25 cellular contexts compared by ENCODE assay signal in genomic region chr2:27822049-27822448, GRCh38. TPM values are rescaled to one million over a fixed set of nuclear protein-coding genes. Genes with fewer than 3 reads are reported as not detected.
DNase-seq lines count a peak whose midpoint lies in the region; ATAC-seq and TF ChIP-seq lines count a peak whose summit lies in the region.
"Had no signal": no experiment of that assay in that cellular context is flagged by ENCODE, and none has a peak within 500 bp of the region (broad histone marks: within the 10 kb centered on the region; RNA-seq: fewer than 3 reads in every experiment).

No MANE protein-coding gene starts in this region.

- H3K4me1 ChIP-seq in IMR-90 (ENCODE audit: control insufficient read depth, insufficient read depth, low read length) (no peaks in the 10 kb centered on the region), left lung (peaks cover 0 to 7% of the 10 kb centered on the region in 2 donors), gastrocnemius medialis (peaks cover 12 to 30% of the 10 kb centered on the region in 2 donors)
- H3K4me1 ChIP-seq: SJSA1 had no signal

- no peak overlapping the region for H4K91ac ChIP-seq in IMR-90 (ENCODE audit: insufficient read depth, low read depth, low read length)

- H3K56ac ChIP-seq in IMR-90 (ENCODE audit: extremely low read depth, insufficient read depth, low read length): no peak overlapping the region

- H3K27ac ChIP-seq in IMR-90 (ENCODE audit: insufficient read depth, low read length): no peak overlapping the region
- peak overlapping the region in 1 of 2 donors; percentile 42 for H3K27ac ChIP-seq in left lung
- H3K27ac ChIP-seq in gastrocnemius medialis: peak overlapping the region; percentile 75 to 82 (median 78)
- H3K27ac ChIP-seq: 22Rv1, SJSA1 had no signal

- TF ChIP-seq RAD21 in IMR-90 (IDR thresholded peaks at IDR 0.05; ENCODE audit: low read length): no peak

- in situ Hi-C loops in IMR-90 (cut with MboI; ENCODE audit: low sequenced_read_pairs): no loop called here
- in situ Hi-C loops in gastrocnemius medialis (cut with MboI; ENCODE audit: low sequenced_read_pairs in 4 of 4): no loop called here

- no peak for TF ChIP-seq CTCF in IMR-90 (conservative IDR thresholded peaks at IDR 0.05; ENCODE audit: low read depth, low read length)
- TF ChIP-seq CTCF in left lung (IDR thresholded peaks at IDR 0.05): no peak
- TF ChIP-seq CTCF in gastrocnemius medialis (IDR thresholded peaks at IDR 0.05 in 4 of 5, conservative IDR thresholded peaks at IDR 0.05 in 1 of 5): no peak

- H3K79me1 ChIP-seq in IMR-90 (ENCODE audit: low read depth in 1 of 2, low read length in 2 of 2): no peaks in the 10 kb centered on the region

- H2BK120ac ChIP-seq in IMR-90 (ENCODE audit: low read depth, low read length): no peak overlapping the region

- 100% methylated on average over 1 of the region's 1 CpG; no CpG with 5 or more reads in 1 of the 2 experiments for WGBS in IMR-90 (ENCODE audit: extremely low coverage in 2 of 2, insufficient read length in 1 of 2), 2 experiments

- no peak overlapping the region for H2BK5ac ChIP-seq in IMR-90 (ENCODE audit: low read depth, low read length, poor library complexity, severe bottlenecking)

- H3K9me3 ChIP-seq in IMR-90 (ENCODE audit: control insufficient read depth, insufficient read depth, low read length) (no peaks in the 10 kb centered on the region), left lung (peaks cover 0 to 11% of the 10 kb centered on the region in 2 donors), gastrocnemius medialis (no peaks in the 10 kb centered on the region)
- H3K9me3 ChIP-seq: SJSA1 had no signal

- 0 out of 2 replicates have a peak overlapping the region, but pooled peaks have one; percentile 53 for H3K14ac ChIP-seq in IMR-90 (replicated peaks; ENCODE audit: low read depth, low read length)

- H4K20me1 ChIP-seq in IMR-90 (ENCODE audit: insufficient read depth, low read length): no peaks in the 10 kb centered on the region

- H2AK9ac ChIP-seq in IMR-90 (replicated peaks; ENCODE audit: low read depth, low read length, poor library complexity): no peak overlapping the region

- no peak for DNase-seq in Right ventricle myocardium superior
- DNase-seq in cardiac septum (ENCODE audit: low spot score): no peak
- DNase-seq in IMR-90: no peak
- no peak for DNase-seq in left lung
- DNase-seq in gastrocnemius medialis: peak; percentile 47 to 73
- DNase-seq in stimulated activated CD4-positive, alpha-beta T cell treated with anti-CD3 and anti-CD28 coated beads, Interleukin-4, amount 100 ng/mL, for 1 hour: no peak
- DNase-seq in stimulated activated CD4-positive, alpha-beta T cell treated with anti-CD3 and anti-CD28 coated beads, Interleukin-4, amount 100 ng/mL, for 4 hours: no peak
- DNase-seq: ACHN; DMS153; DND-41; HCEC 1CT; KBM-7; MV-4-11; NCI-H1105; NCI-H1436 treated with DMSO at 0.1 percent for 48 hours; NCI-H187 treated with DMSO at 0.1 percent for 48 hours; NCI-H2107; NCI-H446; NCI-H526; NCI-H82; NK-92 treated with Interleukin-12 subunit alpha and Interleukin-12 subunit beta, amount 100 ng/mL, for 24 hours; PC-3 had no signal

- H3K36me3 ChIP-seq in IMR-90 (ENCODE audit: control insufficient read depth, insufficient read depth, low read length) (no peaks in the 10 kb centered on the region), left lung (no peaks in the 10 kb centered on the region), gastrocnemius medialis (no peaks in the 10 kb centered on the region)
- H3K36me3 ChIP-seq: SJSA1 had no signal

- intact Hi-C loops in Right ventricle myocardium superior (cut with DNase I): no loop called here
- intact Hi-C loops in cardiac septum (cut with DNase I): no loop called here
- intact Hi-C loops in IMR-90 (cut with micrococcal nuclease): no loop called here
- intact Hi-C loops in left lung (cut with DNase I): no loop called here
- intact Hi-C loops in gastrocnemius medialis (cut with DNase I; ENCODE audit: low total_unique reads): loop anchor here (2.0 kb wide), 1 partner anchor 119 kb away; no protein-coding TSS in a partner anchor

- dilution Hi-C loops in IMR-90 (cut with HindIII; ENCODE audit: low sequenced_read_pairs, unreplicated experiment): no loop called here

- no peaks in the 10 kb centered on the region for H3K27me3 ChIP-seq in IMR-90 (ENCODE audit: control insufficient read depth, insufficient read depth, low read length)
- no peaks in the 10 kb centered on the region for H3K27me3 ChIP-seq in left lung
- no peaks in the 10 kb centered on the region for H3K27me3 ChIP-seq in gastrocnemius medialis
- H3K27me3 ChIP-seq: SJSA1 had no signal

- H3K4me2 ChIP-seq in IMR-90 (ENCODE audit: low read depth, low read length): no peak overlapping the region

- H3K9me1 ChIP-seq in IMR-90 (ENCODE audit: insufficient read depth, low read length): no peaks in the 10 kb centered on the region

- no TSS peak for BruUV-seq in IMR-90 (replicated peaks; lab: Mats Ljungman, UMichigan)

- no peak overlapping the region for H4K8ac ChIP-seq in IMR-90 (ENCODE audit: low read depth in 2 of 2, low read length in 2 of 2)

- TF ChIP-seq POLR2A in IMR-90 (IDR thresholded peaks at IDR 0.05; ENCODE audit: low read depth, low read length): no peak
- no peak for TF ChIP-seq POLR2A in gastrocnemius medialis (IDR thresholded peaks at IDR 0.05)

- H3K4me3 ChIP-seq in IMR-90 (ENCODE audit: insufficient read depth, low read depth, low read length): no peak overlapping the region
- no peak overlapping the region for H3K4me3 ChIP-seq in left lung
- no peak overlapping the region for H3K4me3 ChIP-seq in gastrocnemius medialis
- H3K4me3 ChIP-seq: SJSA1 had no signal

- peak; percentile 35 for ATAC-seq in Right ventricle myocardium superior (ENCODE audit: poor library complexity)
- no peak for ATAC-seq in IMR-90 (ENCODE audit: low read depth)
- peak; percentile 91 for ATAC-seq in left lung
- peak; percentile 91 to 92 for ATAC-seq in gastrocnemius medialis
- ATAC-seq in HG03460 (IDR thresholded peaks at IDR 0.05; ENCODE audit: unreplicated experiment): no peak
- ATAC-seq: PC-3 had no signal

- H2AK5ac ChIP-seq in IMR-90 (ENCODE audit: low read depth, low read length): no peak overlapping the region; the same call in 1 of the 2 replicates

- POLR2A ChIA-PET in IMR-90 (lab: Charles Lee; ENCODE audit: unreplicated experiment): no interaction called here

- no peak overlapping the region for H2AFZ ChIP-seq in IMR-90 (replicated peaks; ENCODE audit: low read length, poor library complexity)

- CTCF ChIA-PET in IMR-90 (lab: Yijun Ruan, JAX): no interaction called here

- no peak overlapping the region for H4K5ac ChIP-seq in IMR-90 (ENCODE audit: low read depth, low read length)

- H3K9ac ChIP-seq in IMR-90 (ENCODE audit: low read depth, low read length): no peak overlapping the region

- H2BK20ac ChIP-seq in IMR-90 (ENCODE audit: low read depth, low read length): no peak overlapping the region

- H3K23ac ChIP-seq in IMR-90 (ENCODE audit: low read depth, low read length): no peak overlapping the region

- no peak overlapping the region for H3K18ac ChIP-seq in IMR-90 (ENCODE audit: low read depth, low read length)

- H3K4ac ChIP-seq in IMR-90 (ENCODE audit: low read depth, low read length): no peak overlapping the region

- no peak overlapping the region for H2BK15ac ChIP-seq in IMR-90 (ENCODE audit: low read depth, low read length)

TF ChIP-seq in IMR-90, 13 proteins besides CTCF, POLR2A, EP300 and RAD21:
- TF ChIP-seq NFE2L2 (IDR thresholded peaks at IDR 0.05; ENCODE audit: low read depth, low read length) (no peak), RCOR1 (IDR thresholded peaks at IDR 0.05; ENCODE audit: insufficient replicate concordance, low read length) (no peak), MAFK (IDR thresholded peaks at IDR 0.05; ENCODE audit: low read depth, low read length) (no peak), FOS (IDR thresholded peaks at IDR 0.05; ENCODE audit: low read depth, low read length) (no peak), MXI1 (IDR thresholded peaks at IDR 0.05; ENCODE audit: borderline replicate concordance, low read depth, low read length) (no peak), CEBPB (IDR thresholded peaks at IDR 0.05; ENCODE audit: low read depth, low read length) (no peak), SMC3 (IDR thresholded peaks at IDR 0.05; ENCODE audit: low read depth, low read length) (no peak), CHD1 (IDR thresholded peaks at IDR 0.05; ENCODE audit: low read depth, low read length) (no peak), MAZ (IDR thresholded peaks at IDR 0.05; ENCODE audit: borderline replicate concordance, low read depth, low read length) (no peak), BHLHE40 (IDR thresholded peaks at IDR 0.05; ENCODE audit: low read depth, low read length) (no peak), RFX5 (IDR thresholded peaks at IDR 0.05; ENCODE audit: low read depth, low read length) (no peak)
- TF ChIP-seq, protein P1, sequence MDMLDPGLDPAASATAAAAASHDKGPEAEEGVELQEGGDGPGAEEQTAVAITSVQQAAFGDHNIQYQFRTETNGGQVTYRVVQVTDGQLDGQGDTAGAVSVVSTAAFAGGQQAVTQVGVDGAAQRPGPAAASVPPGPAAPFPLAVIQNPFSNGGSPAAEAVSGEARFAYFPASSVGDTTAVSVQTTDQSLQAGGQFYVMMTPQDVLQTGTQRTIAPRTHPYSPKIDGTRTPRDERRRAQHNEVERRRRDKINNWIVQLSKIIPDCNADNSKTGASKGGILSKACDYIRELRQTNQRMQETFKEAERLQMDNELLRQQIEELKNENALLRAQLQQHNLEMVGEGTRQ (IDR thresholded peaks at IDR 0.05; ENCODE audit: low read depth, low read length): no peak
- TF ChIP-seq, protein P2, sequence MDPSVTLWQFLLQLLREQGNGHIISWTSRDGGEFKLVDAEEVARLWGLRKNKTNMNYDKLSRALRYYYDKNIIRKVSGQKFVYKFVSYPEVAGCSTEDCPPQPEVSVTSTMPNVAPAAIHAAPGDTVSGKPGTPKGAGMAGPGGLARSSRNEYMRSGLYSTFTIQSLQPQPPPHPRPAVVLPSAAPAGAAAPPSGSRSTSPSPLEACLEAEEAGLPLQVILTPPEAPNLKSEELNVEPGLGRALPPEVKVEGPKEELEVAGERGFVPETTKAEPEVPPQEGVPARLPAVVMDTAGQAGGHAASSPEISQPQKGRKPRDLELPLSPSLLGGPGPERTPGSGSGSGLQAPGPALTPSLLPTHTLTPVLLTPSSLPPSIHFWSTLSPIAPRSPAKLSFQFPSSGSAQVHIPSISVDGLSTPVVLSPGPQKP (IDR thresholded peaks at IDR 0.05; ENCODE audit: borderline replicate concordance, low read depth, low read length): no peak

RNA-seq across cellular contexts. Expression of gene MRPL33, which starts 50.5 kb away (rescaled TPM):
- total RNA-seq in Right ventricle myocardium superior (356 TPM), cardiac septum (258 TPM), IMR-90 (2012; rRNA removed) (13.3 and 48.6 TPM in 2 replicates), left lung (100 to 1,000 TPM in 1 of 2 donors, 10 to 100 TPM in 1; 75.2 to 110 TPM), gastrocnemius medialis (100 to 1,000 TPM; 231 to 500 (median 388) TPM)
- polyA plus RNA-seq in IMR-90 (2012; rRNA removed): 88.0 and 101 TPM in 2 replicates
- polyA plus RNA-seq in IMR-90 (2012; cell fraction: cytosol; rRNA removed): 10.5 and 17.0 TPM in 2 replicates
- 2.6 and 31.4 TPM in 2 replicates for polyA plus RNA-seq in IMR-90 (2012; cell fraction: nucleus; rRNA removed; ENCODE audit: low replicate concordance)

Comparison
In these comparisons a context has a peak if more than half of its experiments do, and no peak if none do; other contexts are left out.
1. ATAC-seq: peak in Right ventricle myocardium superior (single experiment), left lung (single experiment) and gastrocnemius medialis (2 of 2); none in IMR-90 (single experiment) and HG03460 (single experiment).
2. DNase-seq: peak in gastrocnemius medialis (2 of 2); none in Right ventricle myocardium superior (single experiment), cardiac septum (single experiment), IMR-90 (single experiment), left lung (0 of 2), stimulated activated CD4-positive, alpha-beta T cell treated with anti-CD3 and anti-CD28 coated beads, Interleukin-4, amount 100 ng/mL, for 1 hour (single experiment) and stimulated activated CD4-positive, alpha-beta T cell treated with anti-CD3 and anti-CD28 coated beads, Interleukin-4, amount 100 ng/mL, for 4 hours (0 of 2).